ENCODE assay signal across 8 cellular contexts in the genomic region with DNA sequence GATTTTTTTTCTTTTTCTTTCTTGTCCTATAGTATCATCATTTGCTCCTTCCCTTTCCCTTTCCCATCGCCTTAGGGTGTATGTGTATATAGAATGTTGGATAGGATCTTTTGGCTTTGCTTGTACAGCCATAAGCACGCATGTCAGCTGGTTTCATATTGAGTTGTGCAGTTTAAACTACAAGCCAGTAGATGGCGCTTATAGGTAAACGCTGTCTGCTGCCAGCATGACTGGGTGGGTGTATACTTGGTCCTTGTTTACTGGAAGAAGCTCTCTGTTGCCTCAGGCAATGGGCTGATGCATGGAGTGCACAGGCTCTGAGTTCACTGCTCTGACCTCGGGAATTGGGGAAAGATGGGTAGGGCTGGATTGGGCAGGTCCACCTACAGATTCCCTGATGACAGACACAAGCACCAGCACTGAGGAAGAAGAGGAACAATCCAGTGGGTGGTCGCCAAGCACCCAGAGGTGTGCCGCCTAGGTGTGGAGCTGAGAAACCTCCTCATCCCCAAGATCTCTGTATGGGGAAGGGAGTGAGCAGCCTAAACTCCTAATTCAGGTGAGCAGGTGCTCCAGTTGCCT.
DNase-seq lines count a peak whose midpoint lies in the region; ATAC-seq and TF ChIP-seq lines count a peak whose summit lies in the region.

No MANE protein-coding gene starts in this region.

- no peak overlapping the region for H3K27ac ChIP-seq in hepatocyte

- no peaks in the 10 kb centered on the region for H3K79me2 ChIP-seq in hepatocyte

- no peaks in the 10 kb centered on the region for H3K9me3 ChIP-seq in hepatocyte (ENCODE audit: low read depth)

- ATAC-seq in GM21447 (IDR thresholded peaks at IDR 0.05; ENCODE audit: unreplicated experiment) = peak; percentile 81
- peak; percentile 97 for ATAC-seq in HG03565 (IDR thresholded peaks at IDR 0.05; ENCODE audit: unreplicated experiment)

- no peaks in the 10 kb centered on the region for H3K27me3 ChIP-seq in hepatocyte

- TF ChIP-seq CTCF in GM12864 (IDR thresholded peaks at IDR 0.05; ENCODE audit: low read depth, low read length, missing control alignments) (peak; percentile 70), hepatocyte (IDR thresholded peaks at IDR 0.05; ENCODE audit: poor library complexity) (peak; percentile 47)

- H3K9me2 ChIP-seq in hepatocyte (replicated peaks; ENCODE audit: insufficient read depth) = no peaks in the 10 kb centered on the region

- H3K4me2 ChIP-seq in hepatocyte = no peak overlapping the region

- DNase-seq in GM12864 (ENCODE audit: low read depth) = peak; percentile 7
- peak; percentile 68 for DNase-seq in RKO (ENCODE audit: low spot score)
- peak; percentile 48 for DNase-seq in hepatocyte (ENCODE audit: low spot score)
- DNase-seq in activated T-cell treated with anti-CD3 and anti-CD28 coated beads for 4 hours = no peak
- DNase-seq in activated CD4-positive, CD25-positive, alpha-beta regulatory T cell (lab: John Stamatoyannopoulos, UW) = no peak
- no peak for DNase-seq in inferior parietal cortex (ENCODE audit: extremely low spot score)

- H3K4me1 ChIP-seq in hepatocyte (ENCODE audit: insufficient read depth) = peaks cover 4% of the 10 kb centered on the region

- H2AFZ ChIP-seq in hepatocyte = no peak overlapping the region

- H3K4me3 ChIP-seq in GM12864 (ENCODE audit: low read depth, low read length) (no peak overlapping the region), hepatocyte (no peak overlapping the region)

- no peaks in the 10 kb centered on the region for H4K20me1 ChIP-seq in hepatocyte (ENCODE audit: insufficient read depth, poor library complexity, severe bottlenecking)

- no peaks in the 10 kb centered on the region for H3K36me3 ChIP-seq in hepatocyte (replicated peaks; ENCODE audit: insufficient read depth, low read depth)

- WGBS in hepatocyte (ENCODE audit: low lambda C conversion rate, missing lambda C conversion rate) = 52% methylated on average over 7 of the region's 7 CpGs

Comparison
In these comparisons a context has a peak if more than half of its experiments do, and no peak if none do; other contexts are left out.
1. DNase-seq: peak in GM12864 (single experiment), RKO (single experiment) and hepatocyte (single experiment); none in activated T-cell treated with anti-CD3 and anti-CD28 coated beads for 4 hours (single experiment), activated CD4-positive, CD25-positive, alpha-beta regulatory T cell (0 of 4) and inferior parietal cortex (single experiment).